19 cellular contexts compared by ENCODE assay signal in genomic region chr18:10153924-10154635, GRCh38.
A peak's percentile ranks its signal among the peaks of the same experiment; 100 is the strongest.
DNase-seq lines count a peak whose midpoint lies in the region; TF ChIP-seq lines count a peak whose summit lies in the region.
"Had no signal": no experiment of that assay in that cellular context is flagged by ENCODE, and none has a peak within 500 bp of the region (broad histone marks: within the 10 kb centered on the region; RNA-seq: fewer than 3 reads in every experiment).

No MANE protein-coding gene starts in this region.

- no peak overlapping the region for H3K27ac ChIP-seq in colonic mucosa
- peak overlapping the region; percentile 50 for H3K27ac ChIP-seq in left ventricle myocardium inferior (replicated peaks)
- H3K27ac ChIP-seq in sigmoid colon: peak overlapping the region in 3 of 4 donors; percentile 7 to 43 (median 26)
- H3K27ac ChIP-seq in vagina: peak overlapping the region; percentile 68
- H3K27ac ChIP-seq: BLaER1, KMS-11, SJCRH30 had no signal

- H3K27me3 ChIP-seq in colonic mucosa (no peaks in the 10 kb centered on the region), left ventricle myocardium inferior (ENCODE audit: low read depth) (no peaks in the 10 kb centered on the region), sigmoid colon (no peaks in the 10 kb centered on the region), vagina (no peaks in the 10 kb centered on the region)
- H3K27me3 ChIP-seq: BLaER1, SJCRH30 had no signal

- no peaks in the 10 kb centered on the region for H3K9me3 ChIP-seq in colonic mucosa
- no peaks in the 10 kb centered on the region for H3K9me3 ChIP-seq in left ventricle myocardium inferior (replicated peaks)
- H3K9me3 ChIP-seq in sigmoid colon: no peaks in the 10 kb centered on the region
- H3K9me3 ChIP-seq in vagina: no peaks in the 10 kb centered on the region
- H3K9me3 ChIP-seq: SJCRH30 had no signal

- H3K4me1 ChIP-seq in colonic mucosa (no peaks in the 10 kb centered on the region), left ventricle myocardium inferior (no peaks in the 10 kb centered on the region), sigmoid colon (peaks cover 0 to 13% (median 6%) of the 10 kb centered on the region in 4 donors), vagina (peaks cover 15% of the 10 kb centered on the region)
- H3K4me1 ChIP-seq: BLaER1, SJCRH30 had no signal

- no peak for TF ChIP-seq CTCF in colonic mucosa (IDR thresholded peaks at IDR 0.05)
- TF ChIP-seq CTCF in left ventricle myocardium inferior (IDR thresholded peaks at IDR 0.05; ENCODE audit: borderline replicate concordance): no peak
- TF ChIP-seq CTCF in sigmoid colon (IDR thresholded peaks at IDR 0.05): no peak
- no peak for TF ChIP-seq CTCF in vagina (IDR thresholded peaks at IDR 0.05)

- H3K36me3 ChIP-seq in colonic mucosa (no peaks in the 10 kb centered on the region), left ventricle myocardium inferior (no peaks in the 10 kb centered on the region), sigmoid colon (no peaks in the 10 kb centered on the region), vagina (no peaks in the 10 kb centered on the region)
- H3K36me3 ChIP-seq: BLaER1, SJCRH30 had no signal

- no peak for TF ChIP-seq EP300 in sigmoid colon (IDR thresholded peaks at IDR 0.05)

- peak; percentile 12 for DNase-seq in colonic mucosa
- DNase-seq in left ventricle myocardium inferior: no peak
- DNase-seq in sigmoid colon: no peak
- DNase-seq in vagina (ENCODE audit: extremely low spot score in 2 of 2): peak in 1 of 2 donors; percentile 44
- no peak for DNase-seq in NAMALWA (ENCODE audit: low spot score)
- DNase-seq in superior temporal gyrus (ENCODE audit: extremely low spot score): no peak
- no peak for DNase-seq in NCI-H69 (lab: John Stamatoyannopoulos, UW)
- DNase-seq: CD4-positive, alpha-beta T cell; COR-L47; DMS79; IMR-90; NCI-H1105 treated with DMSO at 0.1 percent for 48 hours; NCI-H2029 treated with DMSO at 0.1 percent for 48 hours; NCI-H226; NCI-H510A treated with DMSO at 0.1 percent for 48 hours; NCI-H774; SJCRH30 had no signal

- TF ChIP-seq POLR2A in sigmoid colon (IDR thresholded peaks at IDR 0.05): no peak
- no peak for TF ChIP-seq POLR2A in vagina (IDR thresholded peaks at IDR 0.05)

- H3K4me3 ChIP-seq in colonic mucosa: no peak overlapping the region
- no peak overlapping the region for H3K4me3 ChIP-seq in left ventricle myocardium inferior
- H3K4me3 ChIP-seq in sigmoid colon: no peak overlapping the region
- no peak overlapping the region for H3K4me3 ChIP-seq in vagina
- H3K4me3 ChIP-seq: BLaER1, SJCRH30 had no signal

- 80 to 81% methylated on average over 1 of the region's 1 CpG for WGBS in sigmoid colon, 2 donors

- intact Hi-C loops in colonic mucosa (cut with DNase I): no loop called here
- intact Hi-C loops in left ventricle myocardium inferior (cut with micrococcal nuclease): no loop called here
- intact Hi-C loops in sigmoid colon (cut with DNase I): no loop called here
- intact Hi-C loops in vagina (cut with DNase I): no loop called here

- H3K9ac ChIP-seq in colonic mucosa (ENCODE audit: low read depth in 2 of 2, low read length in 2 of 2): no peak overlapping the region
- H3K9ac ChIP-seq: BLaER1, KMS-11 had no signal
